Comparison of ENCODE assay signal across 8 cellular contexts in genomic region chr11:46529086-46529905, GRCh38.
DNase-seq lines count a peak whose midpoint lies in the region; ATAC-seq and TF ChIP-seq lines count a peak whose summit lies in the region.

No MANE protein-coding gene starts in this region.

- ATAC-seq in omental fat pad (ENCODE audit: low FRiP score) = peak; percentile 74

- H3K27ac ChIP-seq in tibial artery = no peak overlapping the region

- H3K4me3 ChIP-seq in fibroblast of villous mesenchyme (ENCODE audit: low read depth, low read length) (no peak overlapping the region), tibial artery (no peak overlapping the region)

- H3K36me3 ChIP-seq in tibial artery = peaks cover 0 to 8% (median 0%) of the 10 kb centered on the region in 3 donors

- intact Hi-C loops in tibial artery (cut with DNase I; ENCODE audit: low total_unique reads) = no loop called here

- TF ChIP-seq CTCF in fibroblast of villous mesenchyme (IDR thresholded peaks at IDR 0.05; ENCODE audit: insufficient read depth, low read depth, low read length) (peak; percentile 94), omental fat pad (IDR thresholded peaks at IDR 0.05) (peak in 2 of 3 donors; percentile 31 to 58), tibial artery (IDR thresholded peaks at IDR 0.05) (peak; percentile 61 to 79)

- H3K9me3 ChIP-seq in tibial artery = no peaks in the 10 kb centered on the region

- peaks cover 0 to 15% (median 2%) of the 10 kb centered on the region in 4 donors for H3K4me1 ChIP-seq in tibial artery

- H3K27me3 ChIP-seq in tibial artery = no peaks in the 10 kb centered on the region

- peak; percentile 28 to 70 for DNase-seq in NCI-H524 (lab: John Stamatoyannopoulos, UW)
- no peak for DNase-seq in NCI-H524 treated with DMSO at 0.1 percent for 48 hours (lab: John Stamatoyannopoulos, UW)
- peak; percentile 76 for DNase-seq in HPDE6-E6E7 (ENCODE audit: extremely low spot score)
- DNase-seq in RPMI7951 (ENCODE audit: low read depth) = peak; percentile 44
- DNase-seq in activated T-helper 1 cell treated with anti-CD3 and anti-CD28 coated beads, Interleukin-2, amount 50 U/mL, for 16 hours (ENCODE audit: low read depth in 1 of 2, low spot score in 1 of 2) = peak; percentile 50 to 58
- DNase-seq in fibroblast of villous mesenchyme (ENCODE audit: low read depth) = peak; percentile 70
- DNase-seq in omental fat pad (ENCODE audit: low spot score) = peak; percentile 78
- DNase-seq in tibial artery = peak in 1 of 2 donors; percentile 54
